Comparison of ENCODE assay signal across 1 cellular context in genomic region chr6:36873115-36873514, GRCh38.
TF ChIP-seq lines count a peak whose summit lies in the region.

No MANE protein-coding gene starts in this region.

TF ChIP-seq in A549, 52 proteins besides CTCF, POLR2A, EP300 and RAD21 (continued from another document):
- TF ChIP-seq E2F6 (IDR thresholded peaks at IDR 0.05; ENCODE audit: borderline replicate concordance, low read depth) (no peak), NR3C1 (IDR thresholded peaks at IDR 0.05) (no peak), NPAS2 (CRISPR knock-in tag; IDR thresholded peaks at IDR 0.05; ENCODE audit: borderline replicate concordance) (no peak)
